In the genomic region with DNA sequence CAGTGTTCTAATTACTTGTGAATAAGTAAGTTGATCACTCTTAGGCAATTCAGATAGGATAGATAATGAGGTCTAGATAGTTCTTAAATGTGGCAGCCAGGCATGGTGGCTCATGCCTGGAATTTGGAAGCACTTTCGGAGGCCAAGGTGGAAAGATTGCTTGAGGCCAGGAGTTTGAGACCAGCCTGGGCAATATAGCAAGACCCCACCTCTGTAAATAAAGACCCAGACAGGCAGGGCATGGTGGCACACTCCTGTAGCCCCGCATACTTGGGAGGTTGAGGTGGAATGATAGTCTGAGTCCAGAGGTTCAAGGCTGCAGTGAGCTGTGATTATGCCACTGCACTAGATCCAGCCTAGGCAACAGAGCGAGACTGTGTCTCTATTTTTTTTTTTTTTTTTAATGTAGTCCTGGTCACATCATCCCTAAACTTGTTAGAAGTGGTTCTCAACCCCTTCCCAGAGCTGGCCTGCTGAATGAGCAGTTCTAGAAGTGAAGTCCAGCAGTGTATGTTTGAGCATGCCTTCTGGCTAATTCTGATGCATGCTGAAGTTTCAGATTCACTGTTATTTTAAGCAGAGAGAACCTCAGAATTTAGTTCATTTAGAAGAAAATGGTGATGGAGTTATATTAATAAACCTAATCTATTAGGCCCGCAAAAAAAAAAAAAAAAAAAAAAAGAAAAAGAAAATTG, we compare ENCODE assay signal across 1 cellular context.
TF ChIP-seq lines count a peak whose summit lies in the region.

No MANE protein-coding gene starts in this region.

TF ChIP-seq in GM12878, 131 proteins besides CTCF, POLR2A, EP300 and RAD21 (continued from another document):
- TF ChIP-seq, protein P1, sequence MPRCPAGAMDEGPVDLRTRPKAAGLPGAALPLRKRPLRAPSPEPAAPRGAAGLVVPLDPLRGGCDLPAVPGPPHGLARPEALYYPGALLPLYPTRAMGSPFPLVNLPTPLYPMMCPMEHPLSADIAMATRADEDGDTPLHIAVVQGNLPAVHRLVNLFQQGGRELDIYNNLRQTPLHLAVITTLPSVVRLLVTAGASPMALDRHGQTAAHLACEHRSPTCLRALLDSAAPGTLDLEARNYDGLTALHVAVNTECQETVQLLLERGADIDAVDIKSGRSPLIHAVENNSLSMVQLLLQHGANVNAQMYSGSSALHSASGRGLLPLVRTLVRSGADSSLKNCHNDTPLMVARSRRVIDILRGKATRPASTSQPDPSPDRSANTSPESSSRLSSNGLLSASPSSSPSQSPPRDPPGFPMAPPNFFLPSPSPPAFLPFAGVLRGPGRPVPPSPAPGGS (IDR thresholded peaks at IDR 0.05; ENCODE audit: borderline replicate concordance, insufficient read depth, low read depth, low read length, poor library complexity, severe bottlenecking) = no peak
- TF ChIP-seq GABPA (IDR thresholded peaks at IDR 0.05; ENCODE audit: low read depth) = no peak
- no peak for TF ChIP-seq JUND (IDR thresholded peaks at IDR 0.05; ENCODE audit: low read depth, low read length)
- TF ChIP-seq IKZF2 (IDR thresholded peaks at IDR 0.05) = no peak
- TF ChIP-seq, protein P2, sequence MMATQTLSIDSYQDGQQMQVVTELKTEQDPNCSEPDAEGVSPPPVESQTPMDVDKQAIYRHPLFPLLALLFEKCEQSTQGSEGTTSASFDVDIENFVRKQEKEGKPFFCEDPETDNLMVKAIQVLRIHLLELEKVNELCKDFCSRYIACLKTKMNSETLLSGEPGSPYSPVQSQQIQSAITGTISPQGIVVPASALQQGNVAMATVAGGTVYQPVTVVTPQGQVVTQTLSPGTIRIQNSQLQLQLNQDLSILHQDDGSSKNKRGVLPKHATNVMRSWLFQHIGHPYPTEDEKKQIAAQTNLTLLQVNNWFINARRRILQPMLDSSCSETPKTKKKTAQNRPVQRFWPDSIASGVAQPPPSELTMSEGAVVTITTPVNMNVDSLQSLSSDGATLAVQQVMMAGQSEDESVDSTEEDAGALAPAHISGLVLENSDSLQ (IDR thresholded peaks at IDR 0.05) = no peak
- TF ChIP-seq BRCA1 (IDR thresholded peaks at IDR 0.05; ENCODE audit: low read depth, low read length) = no peak
- no peak for TF ChIP-seq MTA2 (IDR thresholded peaks at IDR 0.05; ENCODE audit: low read depth)
- TF ChIP-seq NFIC (IDR thresholded peaks at IDR 0.05; ENCODE audit: low read depth, low read length) = no peak
- no peak for TF ChIP-seq STAT3 (IDR thresholded peaks at IDR 0.05; ENCODE audit: low read depth, low read length)
- TF ChIP-seq SREBF2 (IDR thresholded peaks at IDR 0.05; ENCODE audit: low read length) = no peak
- TF ChIP-seq, protein P3, sequence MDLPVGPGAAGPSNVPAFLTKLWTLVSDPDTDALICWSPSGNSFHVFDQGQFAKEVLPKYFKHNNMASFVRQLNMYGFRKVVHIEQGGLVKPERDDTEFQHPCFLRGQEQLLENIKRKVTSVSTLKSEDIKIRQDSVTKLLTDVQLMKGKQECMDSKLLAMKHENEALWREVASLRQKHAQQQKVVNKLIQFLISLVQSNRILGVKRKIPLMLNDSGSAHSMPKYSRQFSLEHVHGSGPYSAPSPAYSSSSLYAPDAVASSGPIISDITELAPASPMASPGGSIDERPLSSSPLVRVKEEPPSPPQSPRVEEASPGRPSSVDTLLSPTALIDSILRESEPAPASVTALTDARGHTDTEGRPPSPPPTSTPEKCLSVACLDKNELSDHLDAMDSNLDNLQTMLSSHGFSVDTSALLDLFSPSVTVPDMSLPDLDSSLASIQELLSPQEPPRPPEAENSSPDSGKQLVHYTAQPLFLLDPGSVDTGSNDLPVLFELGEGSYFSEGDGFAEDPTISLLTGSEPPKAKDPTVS (IDR thresholded peaks at IDR 0.05; ENCODE audit: low read depth, low read length) = no peak
- TF ChIP-seq MEF2A (IDR thresholded peaks at IDR 0.05; ENCODE audit: insufficient read depth, low read depth, low read length) = no peak
- TF ChIP-seq CHD1 (IDR thresholded peaks at IDR 0.05; ENCODE audit: low read depth, low read length) = no peak
- TF ChIP-seq CHD4 (IDR thresholded peaks at IDR 0.05) = no peak
